Comparison of ENCODE assay signal across 17 cellular contexts in the genomic region with DNA sequence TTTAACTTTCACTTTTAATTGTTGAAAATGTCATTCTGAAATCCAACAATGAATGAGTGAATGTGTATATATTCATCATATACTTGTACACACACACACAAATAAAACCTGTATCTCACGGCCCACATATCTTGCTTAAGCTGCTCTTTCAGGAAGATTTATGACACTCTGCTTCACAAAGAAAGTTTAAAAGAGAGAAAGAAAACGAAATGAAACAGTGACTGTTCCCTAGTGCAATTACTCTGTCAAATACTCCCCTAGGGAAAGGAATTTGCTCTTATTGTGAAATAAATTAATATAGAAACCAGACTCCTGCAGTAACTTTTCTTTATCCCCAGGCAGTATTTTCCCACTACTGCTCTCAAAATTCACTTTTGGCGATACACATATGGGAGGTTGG.
DNase-seq lines count a peak whose midpoint lies in the region; ATAC-seq and TF ChIP-seq lines count a peak whose summit lies in the region.
"Had no signal": no experiment of that assay in that cellular context is flagged by ENCODE, and none has a peak within 500 bp of the region (broad histone marks: within the 10 kb centered on the region; RNA-seq: fewer than 3 reads in every experiment).

No MANE protein-coding gene starts in this region.

- H3K27ac ChIP-seq in breast epithelium = no peak overlapping the region
- H3K27ac ChIP-seq: 22Rv1 had no signal

- POLR2A ChIA-PET in MCF 10A (lab: Yijun Ruan, JAX) = no interaction called here

- intact Hi-C loops in MCF 10A (cut with micrococcal nuclease) (no loop called here), breast epithelium (cut with DNase I; ENCODE audit: low total_unique reads) (no loop called here)

- H3K9me3 Mint-ChIP-seq in MCF 10A (ENCODE audit: unreplicated experiment) (no peaks in the 10 kb centered on the region), mesothelial cell of epicardium (no peaks in the 10 kb centered on the region)
- H3K9me3 Mint-ChIP-seq: CD8-positive, alpha-beta memory T cell had no signal

- ATAC-seq in HG02798 (IDR thresholded peaks at IDR 0.05; ENCODE audit: poor library complexity, unreplicated experiment) (no peak), HG03354 (IDR thresholded peaks at IDR 0.05; ENCODE audit: poor library complexity, severe bottlenecking, unreplicated experiment) (no peak), HG03175 (IDR thresholded peaks at IDR 0.05; ENCODE audit: unreplicated experiment) (no peak)

- no TSS peak for BruUV-seq in MCF 10A (replicated peaks; lab: Mats Ljungman, UMichigan)

- no peak overlapping the region for H3K4me3 ChIP-seq in breast epithelium
- H3K4me3 ChIP-seq: HAP-1 had no signal

- H3K4me1 ChIP-seq in breast epithelium = no peaks in the 10 kb centered on the region
- H3K4me1 ChIP-seq: Caco-2 had no signal

- no peaks in the 10 kb centered on the region for H3K36me3 ChIP-seq in breast epithelium
- H3K36me3 ChIP-seq: HAP-1 had no signal

- H3K4me3 Mint-ChIP-seq in MCF 10A (ENCODE audit: unreplicated experiment) (peak overlapping the region; percentile 44), mesothelial cell of epicardium (no peak overlapping the region)
- H3K4me3 Mint-ChIP-seq: CD8-positive, alpha-beta memory T cell; HFFc6 had no signal

- no peaks in the 10 kb centered on the region for H3K9me3 ChIP-seq in breast epithelium
- H3K9me3 ChIP-seq: Caco-2, HAP-1 had no signal

- H3K4me1 Mint-ChIP-seq in MCF 10A (ENCODE audit: insufficient read depth, unreplicated experiment) = peaks cover 6% of the 10 kb centered on the region
- H3K4me1 Mint-ChIP-seq in mesothelial cell of epicardium = peaks cover 37% of the 10 kb centered on the region
- H3K4me1 Mint-ChIP-seq: CD8-positive, alpha-beta memory T cell had no signal

- H3K27me3 Mint-ChIP-seq in MCF 10A (ENCODE audit: insufficient read depth, unreplicated experiment) (no peaks in the 10 kb centered on the region), mesothelial cell of epicardium (ENCODE audit: low read depth) (peaks cover 17% of the 10 kb centered on the region)

- no peak for TF ChIP-seq POLR2A in breast epithelium (IDR thresholded peaks at IDR 0.05)

- H3K27ac Mint-ChIP-seq in MCF 10A (ENCODE audit: low read depth, unreplicated experiment) = peak overlapping the region; percentile 54
- H3K27ac Mint-ChIP-seq in mesothelial cell of epicardium = peak overlapping the region; percentile 17
- H3K27ac Mint-ChIP-seq: CD8-positive, alpha-beta memory T cell; HFFc6 had no signal

- no peak for DNase-seq in MCF 10A (ENCODE audit: unreplicated experiment)
- no peak for DNase-seq in breast epithelium (ENCODE audit: low spot score in 2 of 2)
- peak; percentile 47 for DNase-seq in fibroblast of gingiva (ENCODE audit: low read depth)
- DNase-seq in mesothelial cell of epicardium (ENCODE audit: low spot score in 2 of 2, unreplicated experiment in 2 of 2) = no peak
- no peak for DNase-seq in HCEC 1CT
- DNase-seq: Caco-2; CD8-positive, alpha-beta memory T cell; DND-41; GDM1; GOT3; HFFc6; IMR-90 had no signal

- CTCF ChIA-PET in MCF 10A (lab: Yijun Ruan, JAX) = interaction anchor here (0.6 to 1.3 kb wide), 3 partner anchors 15 to 101 kb away, joined by 3 to 6 read pairs (median 5); no protein-coding TSS in a partner anchor

- no peaks in the 10 kb centered on the region for H3K27me3 ChIP-seq in breast epithelium

- no peaks in the 10 kb centered on the region for H3K36me3 Mint-ChIP-seq in MCF 10A (ENCODE audit: insufficient read depth, unreplicated experiment)
- no peaks in the 10 kb centered on the region for H3K36me3 Mint-ChIP-seq in mesothelial cell of epicardium
- H3K36me3 Mint-ChIP-seq: CD8-positive, alpha-beta memory T cell had no signal

- TF ChIP-seq CTCF in MCF 10A (IDR thresholded peaks at IDR 0.05; ENCODE audit: unreplicated experiment) = no peak
- no peak for TF ChIP-seq CTCF in breast epithelium (IDR thresholded peaks at IDR 0.05)
- TF ChIP-seq CTCF in mesothelial cell of epicardium (IDR thresholded peaks at IDR 0.05; ENCODE audit: unreplicated experiment) = no peak
